30 cellular contexts compared by ENCODE assay signal in the genomic region with DNA sequence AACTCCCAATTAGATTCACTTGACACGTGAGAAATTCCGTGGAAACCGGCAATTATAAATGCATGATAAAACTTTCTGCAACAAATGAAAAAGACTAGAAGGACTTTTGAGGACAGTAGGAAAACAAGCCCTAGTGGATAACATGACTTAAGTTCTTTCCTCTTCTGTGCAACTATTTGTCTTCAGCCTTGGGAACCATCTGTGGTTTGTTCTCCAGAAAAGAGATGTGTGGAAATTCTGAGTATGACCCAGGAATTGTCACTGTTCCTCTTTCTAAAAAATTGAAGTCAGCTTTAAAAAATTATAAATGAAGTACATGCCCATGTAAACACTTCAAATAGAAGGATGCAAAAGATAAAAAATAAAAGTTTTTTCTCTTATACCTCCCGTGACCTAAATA.
"Had no signal": no experiment of that assay in that cellular context is flagged by ENCODE, and none has a peak within 500 bp of the region (broad histone marks: within the 10 kb centered on the region; RNA-seq: fewer than 3 reads in every experiment).

No MANE protein-coding gene starts in this region.

- H3K9me3 Mint-ChIP-seq: endodermal cell; mesothelial cell of epicardium; naive B cell; natural killer cell treated with Interleukin-12 subunit alpha and Interleukin-12 subunit beta and Interleukin-15 and Interleukin-18, amount 100 ng/mL, for 72 hours; neural progenitor cell; stimulated activated naive CD8-positive, alpha-beta T cell treated with anti-CD3 and anti-CD28 coated beads, Interleukin-15, amount 100 ng/mL, for 72 hours had no signal

- H3K27ac Mint-ChIP-seq: endodermal cell; mesothelial cell of epicardium; naive B cell; natural killer cell treated with Interleukin-12 subunit alpha and Interleukin-12 subunit beta and Interleukin-15 and Interleukin-18, amount 100 ng/mL, for 72 hours; neural progenitor cell had no signal

- H3K27me3 ChIP-seq: gastroesophageal sphincter, heart left ventricle, hepatocyte, neural progenitor cell, right atrium auricular region, suprapubic skin, transverse colon, vagina had no signal

- H3K36me3 Mint-ChIP-seq: mesothelial cell of epicardium; naive B cell; natural killer cell treated with Interleukin-12 subunit alpha and Interleukin-12 subunit beta and Interleukin-15 and Interleukin-18, amount 100 ng/mL, for 72 hours had no signal

- H3K27ac ChIP-seq: epithelial cell of prostate, gastroesophageal sphincter, heart left ventricle, hepatocyte, neural progenitor cell, prostate gland, right atrium auricular region, suprapubic skin, transverse colon, vagina had no signal

- H3K9me3 ChIP-seq: gastroesophageal sphincter, heart left ventricle, mucosa of descending colon, prostate gland, right atrium auricular region, suprapubic skin, transverse colon, vagina had no signal

- H3K4me1 Mint-ChIP-seq: naive B cell; stimulated activated naive CD8-positive, alpha-beta T cell treated with anti-CD3 and anti-CD28 coated beads, Interleukin-15, amount 100 ng/mL, for 72 hours had no signal

- H3K4me1 ChIP-seq: heart left ventricle, prostate gland, right atrium auricular region, suprapubic skin, vagina had no signal

- H3K4me2 ChIP-seq: hepatocyte, neural progenitor cell, smooth muscle cell had no signal

- DNase-seq: effector CD8-positive, alpha-beta T cell; endodermal cell; foreskin fibroblast; heart left ventricle; kidney; mesenchymal stem cell; mucosa of descending colon; naive B cell; nucleus accumbens; stimulated activated CD4-positive, alpha-beta T cell treated with anti-CD3 and anti-CD28 coated beads, Interleukin-12 subunit alpha, Interleukin-12 subunit beta, amount 100 ng/mL, for 4 hours; stimulated activated CD4-positive, alpha-beta T cell treated with anti-CD3 and anti-CD28 coated beads, Interleukin-1b, Interleukin-23, amount 100 ng/mL, for 48 hours; stimulated activated CD4-positive, alpha-beta T cell treated with anti-CD3 and anti-CD28 coated beads, Interleukin-4, amount 100 ng/mL, for 1 hour; stimulated activated CD8-positive, alpha-beta memory T cell treated with anti-CD3 and anti-CD28 coated beads, Interleukin-4, amount 100 ng/mL, for 48 hours; stimulated activated naive CD4-positive, alpha-beta T cell; stimulated activated naive CD8-positive, alpha-beta T cell treated with anti-CD3 and anti-CD28 coated beads, Interleukin-15, amount 100 ng/mL, for 72 hours; transverse colon had no signal

- H3K4me3 Mint-ChIP-seq: endodermal cell; mesothelial cell of epicardium; naive B cell; natural killer cell treated with Interleukin-12 subunit alpha and Interleukin-12 subunit beta and Interleukin-15 and Interleukin-18, amount 100 ng/mL, for 72 hours; neural progenitor cell; stimulated activated naive CD8-positive, alpha-beta T cell treated with anti-CD3 and anti-CD28 coated beads, Interleukin-15, amount 100 ng/mL, for 72 hours had no signal

- H3K4me3 ChIP-seq: gastroesophageal sphincter, heart left ventricle, hepatocyte, mucosa of descending colon, neural progenitor cell, prostate gland, right atrium auricular region, smooth muscle cell, suprapubic skin, transverse colon, vagina had no signal

- H3K27me3 Mint-ChIP-seq: stimulated activated naive CD8-positive, alpha-beta T cell treated with anti-CD3 and anti-CD28 coated beads, Interleukin-15, amount 100 ng/mL, for 72 hours had no signal

- H3K9ac ChIP-seq: neural progenitor cell had no signal

- ATAC-seq: esophagus mucosa; gastroesophageal sphincter; heart left ventricle; left lobe of liver; mucosa of descending colon; natural killer cell treated with Interleukin-12 subunit alpha and Interleukin-12 subunit beta and Interleukin-15 and Interleukin-18, amount 100 ng/mL, for 72 hours; sciatic nerve; stimulated activated naive CD8-positive, alpha-beta T cell treated with anti-CD3 and anti-CD28 coated beads, Interleukin-15, amount 100 ng/mL, for 72 hours had no signal

- H3K36me3 ChIP-seq: gastroesophageal sphincter, heart left ventricle, neural progenitor cell, prostate gland, right atrium auricular region, suprapubic skin, transverse colon, vagina had no signal
